ENCODE assay signal across 14 cellular contexts in genomic region chr6:151136141-151136755, GRCh38.
DNase-seq lines count a peak whose midpoint lies in the region; ATAC-seq and TF ChIP-seq lines count a peak whose summit lies in the region.
"Had no signal": no experiment of that assay in that cellular context is flagged by ENCODE, and none has a peak within 500 bp of the region (broad histone marks: within the 10 kb centered on the region; RNA-seq: fewer than 3 reads in every experiment).

No MANE protein-coding gene starts in this region.

- H3K4me1 ChIP-seq in right atrium auricular region, result peaks cover 0 to 4% of the 10 kb centered on the region in 2 donors
- peaks cover 9% of the 10 kb centered on the region for H3K4me1 ChIP-seq in left ventricle myocardium inferior
- H3K4me1 ChIP-seq in aorta (ENCODE audit: control insufficient read depth in 1 of 2, insufficient read depth in 2 of 2, low read length in 2 of 2), result no peaks in the 10 kb centered on the region

- H3K27ac ChIP-seq in right atrium auricular region, result peak overlapping the region in 1 of 2 donors; percentile 23
- H3K27ac ChIP-seq in left ventricle myocardium inferior (replicated peaks), result peak overlapping the region; percentile 42
- no peak overlapping the region for H3K27ac ChIP-seq in aorta (ENCODE audit: low read depth in 1 of 2, low read length in 2 of 2)
- H3K27ac ChIP-seq: skin epidermis had no signal

- H3K27me3 ChIP-seq in right atrium auricular region (no peaks in the 10 kb centered on the region), left ventricle myocardium inferior (ENCODE audit: low read depth) (no peaks in the 10 kb centered on the region), aorta (ENCODE audit: control insufficient read depth in 1 of 2, insufficient read depth in 2 of 2, low read length in 1 of 2) (peaks cover 0 to 1% of the 10 kb centered on the region in 2 donors)

- no peaks in the 10 kb centered on the region for H3K36me3 Mint-ChIP-seq in neural crest cell (ENCODE audit: low read depth)

- peaks cover 31% of the 10 kb centered on the region for H3K4me1 Mint-ChIP-seq in neural crest cell

- peak overlapping the region; percentile 12 for H3K4me3 Mint-ChIP-seq in neural crest cell
- H3K4me3 Mint-ChIP-seq: T-helper 2 cell treated with Interferon-gamma antibody and Interleukin-4, amounts not matched to agents 5 μg/mL and 100 μg/mL, for 36 hours had no signal

- WGBS in aorta, 2 donors, result 58% methylated on average over 12 of the region's 12 CpGs

- TF ChIP-seq CTCF in right atrium auricular region (IDR thresholded peaks at IDR 0.05) (no peak), left ventricle myocardium inferior (IDR thresholded peaks at IDR 0.05; ENCODE audit: borderline replicate concordance) (no peak), neural crest cell (conservative IDR thresholded peaks at IDR 0.05) (no peak)

- H3K9me3 ChIP-seq in right atrium auricular region (no peaks in the 10 kb centered on the region), left ventricle myocardium inferior (replicated peaks) (peaks cover 22% of the 10 kb centered on the region), aorta (ENCODE audit: control insufficient read depth, low read length) (peaks cover 1% of the 10 kb centered on the region)

- intact Hi-C loops in Right ventricle myocardium inferior (cut with DNase I), result no loop called here
- intact Hi-C loops in left ventricle myocardium inferior (cut with micrococcal nuclease), result no loop called here
- intact Hi-C loops in aorta (cut with DNase I), result no loop called here

- peaks cover 6% of the 10 kb centered on the region for H3K9me3 Mint-ChIP-seq in neural crest cell
- H3K9me3 Mint-ChIP-seq: T-helper 2 cell treated with Interferon-gamma antibody and Interleukin-4, amounts not matched to agents 5 μg/mL and 100 μg/mL, for 36 hours had no signal

- ATAC-seq in Right ventricle myocardium inferior, result peak; percentile 56
- peak; percentile 70 for ATAC-seq in aorta (ENCODE audit: low FRiP score)
- no peak for ATAC-seq in GM21360 (IDR thresholded peaks at IDR 0.05; ENCODE audit: unreplicated experiment)
- ATAC-seq in GM19328 (IDR thresholded peaks at IDR 0.05; ENCODE audit: unreplicated experiment), result no peak

- no peaks in the 10 kb centered on the region for H3K36me3 ChIP-seq in right atrium auricular region
- H3K36me3 ChIP-seq in left ventricle myocardium inferior, result no peaks in the 10 kb centered on the region
- H3K36me3 ChIP-seq in aorta (ENCODE audit: control insufficient read depth in 1 of 2, insufficient read depth in 2 of 2, low read length in 1 of 2), result no peaks in the 10 kb centered on the region

- peak overlapping the region; percentile 10 for H3K27ac Mint-ChIP-seq in neural crest cell (ENCODE audit: unreplicated experiment)
- H3K27ac Mint-ChIP-seq: T-helper 2 cell treated with Interferon-gamma antibody and Interleukin-4, amounts not matched to agents 5 μg/mL and 100 μg/mL, for 36 hours had no signal

- no peaks in the 10 kb centered on the region for H3K27me3 Mint-ChIP-seq in neural crest cell (ENCODE audit: low read depth)

- DNase-seq in Right ventricle myocardium inferior (ENCODE audit: missing footprints) (no peak), right atrium auricular region (ENCODE audit: low spot score) (no peak), left ventricle myocardium inferior (no peak), neural crest cell (ENCODE audit: low read depth, low spot score) (no peak), aorta (no peak), C1 segment of cervical spinal cord (lab: John Stamatoyannopoulos, UW) (no peak)
- DNase-seq: activated CD4-positive, alpha-beta T cell treated with anti-CD3 and anti-CD28 coated beads, Interleukin-2, amount 50 U/mL, for 1 hour; GF-D8; NCI-H1105 treated with DMSO at 0.1 percent for 48 hours; NCI-H774 had no signal

- no peak overlapping the region for H3K4me3 ChIP-seq in right atrium auricular region
- H3K4me3 ChIP-seq in left ventricle myocardium inferior, result no peak overlapping the region
- no peak overlapping the region for H3K4me3 ChIP-seq in aorta (ENCODE audit: low read length in 2 of 2)
- H3K4me3 ChIP-seq: skin epidermis had no signal

Comparison
In these comparisons a context has a peak if more than half of its experiments do, and no peak if none do; other contexts are left out.
1. ATAC-seq: peak in Right ventricle myocardium inferior (single experiment) and aorta (single experiment); none in GM21360 (single experiment) and GM19328 (single experiment).